Comparison of ENCODE assay signal across 1 cellular context in the genomic region with DNA sequence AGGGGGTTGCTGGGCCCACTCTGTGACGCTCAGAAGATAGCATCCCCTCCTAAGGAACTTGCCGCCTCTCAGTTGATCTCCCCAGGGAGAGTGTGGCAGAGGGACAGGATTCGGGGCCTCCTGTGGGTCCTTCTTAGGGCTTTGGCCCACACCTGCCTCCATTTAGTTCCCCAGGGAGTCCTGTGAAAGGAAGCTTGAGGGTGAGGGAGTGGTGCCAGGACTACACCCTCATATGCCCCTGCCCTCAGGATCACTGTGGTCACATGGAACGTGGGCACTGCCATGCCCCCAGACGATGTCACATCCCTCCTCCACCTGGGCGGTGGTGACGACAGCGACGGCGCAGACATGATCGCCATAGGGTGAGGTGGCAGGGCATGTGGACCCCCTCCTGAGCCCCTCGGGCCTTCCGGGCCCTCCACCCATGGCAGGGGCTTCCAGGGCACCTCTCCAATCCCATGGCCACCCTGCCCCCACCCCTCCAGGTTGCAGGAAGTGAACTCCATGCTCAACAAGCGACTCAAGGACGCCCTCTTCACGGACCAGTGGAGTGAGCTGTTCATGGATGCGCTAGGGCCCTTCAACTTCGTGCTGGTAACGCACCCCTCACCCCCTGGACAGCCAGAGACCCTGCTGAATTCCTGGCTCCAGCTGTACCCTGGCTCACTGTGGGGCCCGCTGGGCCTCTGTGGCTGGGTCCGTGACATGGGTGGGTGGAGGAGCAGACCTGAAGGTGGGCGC.
TF ChIP-seq lines count a peak whose summit lies in the region.

No MANE protein-coding gene starts in this region.

TF ChIP-seq in K562, 482 proteins besides CTCF, POLR2A, EP300 and RAD21:
- TF ChIP-seq NCOA6 (IDR thresholded peaks at IDR 0.05) (no peak), ZBTB33 (CRISPR knock-in tag; IDR thresholded peaks at IDR 0.05) (peak; percentile 72; the same call in 1 of the 2 replicates)
- TF ChIP-seq, protein P1, sequence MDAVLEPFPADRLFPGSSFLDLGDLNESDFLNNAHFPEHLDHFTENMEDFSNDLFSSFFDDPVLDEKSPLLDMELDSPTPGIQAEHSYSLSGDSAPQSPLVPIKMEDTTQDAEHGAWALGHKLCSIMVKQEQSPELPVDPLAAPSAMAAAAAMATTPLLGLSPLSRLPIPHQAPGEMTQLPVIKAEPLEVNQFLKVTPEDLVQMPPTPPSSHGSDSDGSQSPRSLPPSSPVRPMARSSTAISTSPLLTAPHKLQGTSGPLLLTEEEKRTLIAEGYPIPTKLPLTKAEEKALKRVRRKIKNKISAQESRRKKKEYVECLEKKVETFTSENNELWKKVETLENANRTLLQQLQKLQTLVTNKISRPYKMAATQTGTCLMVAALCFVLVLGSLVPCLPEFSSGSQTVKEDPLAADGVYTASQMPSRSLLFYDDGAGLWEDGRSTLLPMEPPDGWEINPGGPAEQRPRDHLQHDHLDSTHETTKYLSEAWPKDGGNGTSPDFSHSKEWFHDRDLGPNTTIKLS (IDR thresholded peaks at IDR 0.05; ENCODE audit: borderline replicate concordance, low read depth), result no peak
